In genomic region chr6:9307187-9307586, GRCh38 we compare ENCODE assay signal across 3 cellular contexts.
"Had no signal": no experiment of that assay in that cellular context is flagged by ENCODE, and none has a peak within 500 bp of the region (broad histone marks: within the 10 kb centered on the region; RNA-seq: fewer than 3 reads in every experiment).

No MANE protein-coding gene starts in this region.

- DNase-seq: GDM1, GF-D8 had no signal

- H3K4me3 ChIP-seq: GM12878 had no signal

- ATAC-seq: GM12878 had no signal
